9 cellular contexts compared by ENCODE assay signal in the genomic region with DNA sequence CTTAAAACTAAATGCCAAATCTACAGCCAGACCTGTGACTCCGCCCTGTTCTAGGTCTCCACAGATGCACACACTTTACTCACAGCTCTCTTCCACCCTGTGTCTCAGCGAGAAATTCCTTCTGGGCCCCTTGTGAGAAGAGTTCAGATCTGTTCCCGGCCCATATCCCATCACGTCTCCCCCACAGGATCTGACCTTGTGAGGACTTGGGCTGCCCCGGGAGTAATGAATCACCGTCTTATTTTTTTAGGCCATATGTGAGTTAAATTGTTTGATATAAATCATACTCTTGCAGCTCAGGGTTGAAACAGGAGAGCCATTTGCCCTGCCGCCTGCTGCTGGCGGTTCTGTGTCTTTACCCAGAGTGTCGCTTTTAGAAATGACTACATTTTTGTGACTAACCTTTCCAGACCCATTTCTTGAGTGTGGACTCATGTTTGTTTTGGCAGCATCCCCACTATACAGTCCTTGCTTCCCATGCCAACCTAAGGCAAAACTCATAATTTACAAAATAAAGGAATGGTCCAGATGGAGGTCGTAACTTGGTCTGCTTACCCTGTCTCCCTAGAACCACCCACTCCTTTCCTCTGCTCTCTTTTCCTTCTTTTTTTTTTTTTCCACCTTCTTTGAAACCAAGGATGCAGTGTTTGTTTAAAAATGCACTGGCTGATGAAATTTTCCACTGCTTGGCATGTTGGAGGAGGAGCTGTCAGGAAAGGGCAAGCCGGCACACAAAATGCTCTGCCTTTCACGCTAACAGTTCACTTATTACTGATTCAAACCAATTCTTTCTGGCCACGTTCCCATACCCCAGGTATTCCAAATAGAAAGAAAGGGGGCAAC.
A peak's percentile ranks its signal among the peaks of the same experiment; 100 is the strongest.
DNase-seq lines count a peak whose midpoint lies in the region; ATAC-seq and TF ChIP-seq lines count a peak whose summit lies in the region.
"Had no signal": no experiment of that assay in that cellular context is flagged by ENCODE, and none has a peak within 500 bp of the region (broad histone marks: within the 10 kb centered on the region; RNA-seq: fewer than 3 reads in every experiment).

No MANE protein-coding gene starts in this region.

- no peaks in the 10 kb centered on the region for H3K27me3 Mint-ChIP-seq in nephron progenitor cell (ENCODE audit: low read depth, poor library complexity)

- DNase-seq in AG09319 (ENCODE audit: extremely low read depth, low read depth): peak; percentile 75
- peak; percentile 23 for DNase-seq in NCI-H2227 (lab: John Stamatoyannopoulos, UW; ENCODE audit: unreplicated experiment)
- DNase-seq in dorsolateral prefrontal cortex: peak in 1 of 10 donors; percentile 24
- peak; percentile 23 for DNase-seq in nephron progenitor cell
- DNase-seq in islet precursor cell: no peak
- no peak for DNase-seq in right lobe of liver
- no peak for DNase-seq in iPS-NIHi7 (ENCODE audit: extremely low spot score)
- DNase-seq: activated CD4-positive, CD25-positive, alpha-beta regulatory T cell had no signal

- H3K27ac ChIP-seq in dorsolateral prefrontal cortex: peak overlapping the region in 42 of 59 donors; percentile 0 to 78 (median 40)
- H3K27ac ChIP-seq in right lobe of liver: no peak overlapping the region

- H3K9me3 ChIP-seq in right lobe of liver: no peaks in the 10 kb centered on the region

- TF ChIP-seq CTCF in AG09319 (IDR thresholded peaks at IDR 0.05; ENCODE audit: low read depth, low read length) (no peak; the same call in 1 of the 2 replicates), dorsolateral prefrontal cortex (IDR thresholded peaks at IDR 0.05 in 54 of 56, conservative IDR thresholded peaks at IDR 0.05 in 2 of 56; ENCODE audit: low read depth in 1 of 56, partially characterized antibody in 56 of 56) (no peak), nephron progenitor cell (IDR thresholded peaks at IDR 0.05) (no peak), right lobe of liver (IDR thresholded peaks at IDR 0.05) (no peak)

- no peak overlapping the region for H3K4me3 Mint-ChIP-seq in nephron progenitor cell

- intact Hi-C loops in dorsolateral prefrontal cortex (cut with DNase I): no loop called here
- intact Hi-C loops in right lobe of liver (cut with DNase I): no loop called here

- H3K4me3 ChIP-seq in dorsolateral prefrontal cortex (peak overlapping the region in 5 of 59 donors; percentile 4 to 22 (median 11)), right lobe of liver (no peak overlapping the region)

- no peaks in the 10 kb centered on the region for H3K9me3 Mint-ChIP-seq in nephron progenitor cell

- ATAC-seq in HG02970 (IDR thresholded peaks at IDR 0.05; ENCODE audit: low FRiP score, unreplicated experiment): no peak
- no peak for ATAC-seq in right lobe of liver

- H3K27me3 ChIP-seq in dorsolateral prefrontal cortex (no peaks in the 10 kb centered on the region), right lobe of liver (no peaks in the 10 kb centered on the region)

- H3K27ac Mint-ChIP-seq in nephron progenitor cell: no peak overlapping the region

- H3K36me3 Mint-ChIP-seq in nephron progenitor cell (ENCODE audit: low read depth): no peaks in the 10 kb centered on the region

- H3K36me3 ChIP-seq in right lobe of liver: no peaks in the 10 kb centered on the region

- peaks cover 6% of the 10 kb centered on the region for H3K4me1 Mint-ChIP-seq in nephron progenitor cell

- H3K4me1 ChIP-seq in right lobe of liver: no peaks in the 10 kb centered on the region

- 77% methylated on average over 12 of the region's 13 CpGs for WGBS in right lobe of liver (ENCODE audit: insufficient coverage, low coverage, low lambda C conversion rate, missing lambda C conversion rate)

- no peak for TF ChIP-seq POLR2A in right lobe of liver (IDR thresholded peaks at IDR 0.05)

Comparison
In these comparisons a context has a peak if more than half of its experiments do, and no peak if none do; other contexts are left out.
1. DNase-seq: peak in AG09319 (single experiment), NCI-H2227 (single experiment) and nephron progenitor cell (single experiment); none in islet precursor cell (single experiment), right lobe of liver (0 of 3) and iPS-NIHi7 (single experiment).
2. H3K27ac ChIP-seq: peak in dorsolateral prefrontal cortex (42 of 59); none in right lobe of liver (0 of 3).